Comparison of ENCODE assay signal across 1 cellular context in genomic region chr1:28518000-28518744, GRCh38.
TF ChIP-seq lines count a peak whose summit lies in the region.

No MANE protein-coding gene starts in this region.

TF ChIP-seq in K562, 482 proteins besides CTCF, POLR2A, EP300 and RAD21 (continued from another document and continues in another):
- TF ChIP-seq ARID4B (CRISPR knock-in tag; IDR thresholded peaks at IDR 0.05): peak; percentile 50; the same call in 1 of the 2 replicates
- TF ChIP-seq ZKSCAN8 (CRISPR knock-in tag; IDR thresholded peaks at IDR 0.05): no peak
- TF ChIP-seq STAT6 (CRISPR knock-in tag; IDR thresholded peaks at IDR 0.05): peak; percentile 93
- no peak for TF ChIP-seq CEBPB (tag; IDR thresholded peaks at IDR 0.05)
- 0 out of 2 replicates have a peak, but pooled peaks have one; percentile 10 for TF ChIP-seq LCOR (CRISPR knock-in tag; IDR thresholded peaks at IDR 0.05)
- TF ChIP-seq ZNF592 (IDR thresholded peaks at IDR 0.05): peak; percentile 51
- no peak for TF ChIP-seq ZNF408 (CRISPR knock-in tag; IDR thresholded peaks at IDR 0.05; ENCODE audit: low read depth)
- TF ChIP-seq TEAD4 (IDR thresholded peaks at IDR 0.05; ENCODE audit: low read length): no peak
- no peak for TF ChIP-seq TEAD4 (CRISPR knock-in tag; IDR thresholded peaks at IDR 0.05; ENCODE audit: borderline replicate concordance)
- TF ChIP-seq PHTF2 (CRISPR knock-in tag; IDR thresholded peaks at IDR 0.05): 0 out of 2 replicates have a peak, but pooled peaks have one; percentile 24
- TF ChIP-seq SRSF3 (IDR thresholded peaks at IDR 0.05; ENCODE audit: insufficient read depth, low read length): no peak
- no peak for TF ChIP-seq ETS2 (tag; IDR thresholded peaks at IDR 0.05; ENCODE audit: borderline replicate concordance, poor library complexity, severe bottlenecking)
- TF ChIP-seq SMAD2 (IDR thresholded peaks at IDR 0.05; ENCODE audit: low read depth, low read length): no peak
- no peak for TF ChIP-seq ID3 (CRISPR knock-in tag; IDR thresholded peaks at IDR 0.05)
- TF ChIP-seq ID3 (tag; IDR thresholded peaks at IDR 0.05): peak; percentile 49; the same call in 1 of the 2 replicates
- TF ChIP-seq ZNF311 (CRISPR knock-in tag; IDR thresholded peaks at IDR 0.05): no peak
- no peak for TF ChIP-seq ELF4 (CRISPR knock-in tag; IDR thresholded peaks at IDR 0.05)
- TF ChIP-seq AFF1 (IDR thresholded peaks at IDR 0.05; ENCODE audit: low read depth in 1 of 2, partially characterized antibody in 2 of 2): no peak
- TF ChIP-seq E2F1 (CRISPR knock-in tag; IDR thresholded peaks at IDR 0.05): peak; percentile 66; the same call in 1 of the 2 replicates
- TF ChIP-seq PPARD (CRISPR knock-in tag; IDR thresholded peaks at IDR 0.05): no peak
- no peak for TF ChIP-seq FOS (IDR thresholded peaks at IDR 0.05; ENCODE audit: extremely low read depth, insufficient read length)
- TF ChIP-seq MNT (conservative IDR thresholded peaks at IDR 0.05): peak; percentile 81 to 85
- peak; percentile 85 for TF ChIP-seq TAF1 (IDR thresholded peaks at IDR 0.05; ENCODE audit: control insufficient read depth, extremely low read depth, insufficient read depth, low read length, severe bottlenecking)
- TF ChIP-seq E2F4 (CRISPR knock-in tag; IDR thresholded peaks at IDR 0.05; ENCODE audit: low read depth): peak; percentile 93
- no peak for TF ChIP-seq ZNF766 (CRISPR knock-in tag; conservative IDR thresholded peaks at IDR 0.05)
- peak; percentile 83 for TF ChIP-seq DEAF1 (CRISPR knock-in tag; IDR thresholded peaks at IDR 0.05)
- TF ChIP-seq HNRNPK (IDR thresholded peaks at IDR 0.05; ENCODE audit: low read depth, low read length, poor library complexity, severe bottlenecking): no peak
- no peak for TF ChIP-seq USF1 (CRISPR knock-in tag; IDR thresholded peaks at IDR 0.05)
- TF ChIP-seq SRSF7 (optimal IDR thresholded peaks at IDR 0.05; ENCODE audit: low read depth, low read length): no peak
- no peak for TF ChIP-seq TAL1 (IDR thresholded peaks at IDR 0.05)
- TF ChIP-seq GTF2B (IDR thresholded peaks at IDR 0.05; ENCODE audit: extremely low read depth, insufficient read length): no peak
- TF ChIP-seq BRD4 (IDR thresholded peaks at IDR 0.05): no peak
